8 cellular contexts compared by ENCODE assay signal in genomic region chr3:108090701-108091497, GRCh38. TPM values are rescaled to one million over a fixed set of nuclear protein-coding genes. Genes with fewer than 3 reads are reported as not detected.
DNase-seq lines count a peak whose midpoint lies in the region; ATAC-seq and TF ChIP-seq lines count a peak whose summit lies in the region.

Gene CD47, minus strand, starts transcription at chr3:108091031. Its CDS starts 123 bp downstream, at chr3:108090908.

- no peaks in the 10 kb centered on the region for H3K9me3 ChIP-seq in left ventricle myocardium inferior (replicated peaks)
- no peaks in the 10 kb centered on the region for H3K9me3 ChIP-seq in prostate gland
- H3K9me3 ChIP-seq in upper lobe of right lung = no peaks in the 10 kb centered on the region

- H3K4me1 ChIP-seq in left ventricle myocardium inferior (peaks cover 45% of the 10 kb centered on the region), prostate gland (replicated peaks) (no peaks in the 10 kb centered on the region), upper lobe of right lung (peaks cover 14% of the 10 kb centered on the region)

- H3K27ac ChIP-seq in left ventricle myocardium inferior (replicated peaks) (peak within 1 kb of the TSS; percentile 93), prostate gland (peak within 1 kb of the TSS; percentile 91 to 95), upper lobe of right lung (peak within 1 kb of the TSS; percentile 92)

- in situ Hi-C loops in GM13976 (cut with MboI; ENCODE audit: low sequenced_read_pairs, unreplicated experiment) = no loop called here

- ATAC-seq in HG02870 (IDR thresholded peaks at IDR 0.05; ENCODE audit: unreplicated experiment) (peak; percentile 60), upper lobe of right lung (peak; percentile 97)

- TF ChIP-seq POLR2A in prostate gland (IDR thresholded peaks at IDR 0.05) = peak; percentile 92

- DNase-seq in GM13976 (ENCODE audit: low spot score) (peak; percentile 96), NCI-H1694 (lab: John Stamatoyannopoulos, UW) (peak; percentile 56), T-helper 2 cell (peak; percentile 92 to 99 (median 97)), amygdala (lab: John Stamatoyannopoulos, UW) (peak; percentile 48 to 98 (median 88)), left ventricle myocardium inferior (peak; percentile 96), prostate gland (ENCODE audit: low spot score) (peak; percentile 95), upper lobe of right lung (peak; percentile 98)

- no peak for TF ChIP-seq CTCF in GM13976 (IDR thresholded peaks at IDR 0.05; ENCODE audit: borderline replicate concordance, control extremely low read depth, extremely low read depth, insufficient read depth, missing control alignments)
- TF ChIP-seq CTCF in left ventricle myocardium inferior (IDR thresholded peaks at IDR 0.05; ENCODE audit: borderline replicate concordance) = no peak
- TF ChIP-seq CTCF in prostate gland (IDR thresholded peaks at IDR 0.05) = no peak
- TF ChIP-seq CTCF in upper lobe of right lung (IDR thresholded peaks at IDR 0.05) = no peak

- WGBS in prostate gland = under 1% methylated on average over 54 of the region's 106 CpGs

- H3K27me3 ChIP-seq in left ventricle myocardium inferior (ENCODE audit: low read depth) (no peaks in the 10 kb centered on the region), prostate gland (replicated peaks; ENCODE audit: insufficient read depth) (no peaks in the 10 kb centered on the region), upper lobe of right lung (no peaks in the 10 kb centered on the region)

- intact Hi-C loops in left ventricle myocardium inferior (cut with micrococcal nuclease) (no loop called here), prostate gland (cut with DNase I) (loop anchor here (2.0 kb wide), 1 partner anchor 134 kb away; no protein-coding TSS in a partner anchor), upper lobe of right lung (cut with DNase I) (no loop called here)

- no peaks in the 10 kb centered on the region for H3K36me3 ChIP-seq in left ventricle myocardium inferior
- no peaks in the 10 kb centered on the region for H3K36me3 ChIP-seq in prostate gland
- H3K36me3 ChIP-seq in upper lobe of right lung = no peaks in the 10 kb centered on the region

- H3K4me3 ChIP-seq in left ventricle myocardium inferior (peak within 1 kb of the TSS; percentile 95), prostate gland (peak within 1 kb of the TSS; percentile 97 to 99), upper lobe of right lung (peak within 1 kb of the TSS; percentile 89)

RNA-seq across cellular contexts. Expression of gene CD47, which starts in this region (rescaled TPM):
- 35.9 TPM for total RNA-seq in left ventricle myocardium inferior
- total RNA-seq in prostate gland = 100 to 1,000 TPM in 1 of 2 donors, 10 to 100 TPM in 1; 90.1 to 197 TPM
- 228 TPM for total RNA-seq in upper lobe of right lung

Comparison
In these comparisons a context has a peak if more than half of its experiments do, and no peak if none do; other contexts are left out.
1. Peak in every context shown above with its lines: DNase-seq, ATAC-seq, H3K4me3 ChIP-seq and H3K27ac ChIP-seq.